ENCODE assay signal across 22 cellular contexts in the genomic region with DNA sequence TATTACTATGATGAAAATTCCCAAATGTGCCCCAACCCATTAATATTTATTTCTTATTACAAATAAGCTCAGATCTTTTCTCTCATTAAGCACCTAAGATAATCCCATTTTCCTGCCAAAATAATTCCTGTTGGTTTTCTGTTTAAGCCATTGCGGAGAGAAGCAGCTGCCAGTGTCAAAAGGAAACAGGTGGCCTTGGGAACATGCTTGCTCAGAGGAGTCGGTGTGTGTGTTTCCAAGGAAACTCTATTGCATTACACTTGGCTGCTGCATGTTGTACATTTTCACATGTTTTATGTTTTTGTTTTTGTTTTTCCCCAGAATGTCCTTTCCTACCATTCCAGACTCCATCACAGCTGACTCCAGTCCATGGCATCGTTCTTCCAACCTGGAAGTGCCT.
DNase-seq lines count a peak whose midpoint lies in the region; ATAC-seq lines count a peak whose summit lies in the region.
"Had no signal": no experiment of that assay in that cellular context is flagged by ENCODE, and none has a peak within 500 bp of the region (broad histone marks: within the 10 kb centered on the region; RNA-seq: fewer than 3 reads in every experiment).

No MANE protein-coding gene starts in this region.

- peak overlapping the region; percentile 74 for H3K4me3 ChIP-seq in endocrine pancreas (ENCODE audit: control insufficient read depth, insufficient read depth, low read length)
- H3K4me3 ChIP-seq: skin epidermis, vagina had no signal

- no peak for ATAC-seq in HG03571 (IDR thresholded peaks at IDR 0.05; ENCODE audit: unreplicated experiment)
- ATAC-seq: left cardiac atrium; Right ventricle myocardium inferior; stimulated activated memory B cell treated with anti-CD40 and anti-IgM and Interleukin-4, amounts not matched to agents 10 μg/mL and 1 μg/mL and 100 μg/mL, for 72 hours had no signal

- no peaks in the 10 kb centered on the region for H3K27me3 ChIP-seq in endocrine pancreas (ENCODE audit: control insufficient read depth, insufficient read depth, low read length)
- H3K27me3 ChIP-seq: vagina had no signal

- H3K9me3 ChIP-seq in endocrine pancreas (ENCODE audit: control insufficient read depth, low read length), result no peaks in the 10 kb centered on the region
- H3K9me3 ChIP-seq: vagina had no signal

- no peaks in the 10 kb centered on the region for H3K36me3 ChIP-seq in endocrine pancreas (ENCODE audit: control insufficient read depth, insufficient read depth, low read length)
- H3K36me3 ChIP-seq: vagina had no signal

- H3K9ac ChIP-seq in endocrine pancreas (ENCODE audit: control insufficient read depth, insufficient read depth, low read length), result no peak overlapping the region
- H3K9ac ChIP-seq: KMS-11 had no signal

- DNase-seq in DMS 273 (lab: John Stamatoyannopoulos, UW; ENCODE audit: unreplicated experiment) (peak; percentile 78), NCI-H1092 treated with DMSO at 0.1 percent for 48 hours (lab: John Stamatoyannopoulos, UW) (peak; percentile 81), NCI-H446 treated with DMSO at 0.1 percent for 48 hours (lab: John Stamatoyannopoulos, UW) (peak; percentile 28), HUDEP-2 (lab: John Stamatoyannopoulos, UW; ENCODE audit: unreplicated experiment in 76 of 76) (no peak), NK-92 (lab: John Stamatoyannopoulos, UW; ENCODE audit: unreplicated experiment) (no peak)
- DNase-seq: activated naive CD4-positive, alpha-beta T cell treated with anti-CD3 and anti-CD28 coated beads for 36 hours; activated T-cell treated with anti-CD3 and anti-CD28 coated beads, Interleukin-2, amount 50 U/mL, for 48 hours; amniotic stem cell; cortex of kidney; head of caudate nucleus; HFFc6; left cardiac atrium; MV-4-11; OCI-M1; stimulated activated CD4-positive, alpha-beta T cell treated with anti-CD3 and anti-CD28 coated beads, Interleukin-2, amount 100 ng/mL, for 24 hours had no signal

- peaks cover 3% of the 10 kb centered on the region for H3K4me1 ChIP-seq in endocrine pancreas (ENCODE audit: control insufficient read depth, insufficient read depth, low read length)
- H3K4me1 ChIP-seq: vagina had no signal

Comparison
In these comparisons a context has a peak if more than half of its experiments do, and no peak if none do; other contexts are left out.
1. DNase-seq: peak in DMS 273 (single experiment), NCI-H1092 treated with DMSO at 0.1 percent for 48 hours (single experiment) and NCI-H446 treated with DMSO at 0.1 percent for 48 hours (single experiment); none in HUDEP-2 (0 of 76) and NK-92 (single experiment).